Comparison of ENCODE assay signal across 26 cellular contexts in genomic region chr21:35485364-35485763, GRCh38.
"Had no signal": no experiment of that assay in that cellular context is flagged by ENCODE, and none has a peak within 500 bp of the region (broad histone marks: within the 10 kb centered on the region; RNA-seq: fewer than 3 reads in every experiment).

No MANE protein-coding gene starts in this region.

- H3K9me3 ChIP-seq: left lung, lower lobe of right lung, pancreas, prostate gland, tibial nerve, uterus had no signal

- H3K27ac ChIP-seq: left lung, lower lobe of right lung, pancreas, prostate gland, skin epidermis, tibial nerve, uterus had no signal

- H3K4me1 ChIP-seq: left lung, lower lobe of right lung, pancreas, prostate gland, tibial nerve, uterus had no signal

- H3K36me3 ChIP-seq: left lung, lower lobe of right lung, pancreas, prostate gland, tibial nerve, uterus had no signal

- H3K27me3 ChIP-seq: left lung, pancreas, tibial nerve, uterus had no signal

- DNase-seq: hippocampal formation; kidney; left colon; left lung; lower lobe of right lung; mammary epithelial cell; mesenchymal stem cell; naive B cell; nucleus accumbens; pancreas; posterior cingulate gyrus; retina; right cardiac atrium; stimulated activated CD4-positive, alpha-beta T cell treated with anti-CD3 and anti-CD28 coated beads, Interleukin-12 subunit alpha, Interleukin-12 subunit beta, amount 100 ng/mL, for 4 hours; stimulated activated CD4-positive, alpha-beta T cell treated with anti-CD3 and anti-CD28 coated beads, Interleukin-15, amount 100 ng/mL, for 24 hours; stimulated activated CD4-positive, alpha-beta T cell treated with anti-CD3 and anti-CD28 coated beads, Interleukin-4, amount 100 ng/mL, for 24 hours; stimulated activated CD8-positive, alpha-beta memory T cell treated with anti-CD3 and anti-CD28 coated beads, Interleukin-4, amount 100 ng/mL, for 48 hours; stimulated activated naive CD4-positive, alpha-beta T cell treated with Interleukin-2 at 50 U/mL for 16 hours; stimulated activated naive CD8-positive, alpha-beta T cell treated with anti-CD3 and anti-CD28 coated beads, Interleukin-15, amount 100 ng/mL, for 72 hours; substantia nigra; uterus had no signal

- ATAC-seq: left colon; left lung; lower lobe of right lung; pancreas; right cardiac atrium; sciatic nerve; stimulated activated memory B cell treated with anti-CD40 and anti-IgM and Interleukin-4, amounts not matched to agents 10 μg/mL and 1 μg/mL and 100 μg/mL, for 72 hours; stimulated activated naive CD8-positive, alpha-beta T cell treated with anti-CD3 and anti-CD28 coated beads, Interleukin-15, amount 100 ng/mL, for 72 hours had no signal

- FAIRE-seq: kidney, pancreas had no signal

- H3K4me3 ChIP-seq: left lung, lower lobe of right lung, pancreas, prostate gland, skin epidermis, tibial nerve, uterus had no signal
